ENCODE assay signal across 14 cellular contexts in the genomic region with DNA sequence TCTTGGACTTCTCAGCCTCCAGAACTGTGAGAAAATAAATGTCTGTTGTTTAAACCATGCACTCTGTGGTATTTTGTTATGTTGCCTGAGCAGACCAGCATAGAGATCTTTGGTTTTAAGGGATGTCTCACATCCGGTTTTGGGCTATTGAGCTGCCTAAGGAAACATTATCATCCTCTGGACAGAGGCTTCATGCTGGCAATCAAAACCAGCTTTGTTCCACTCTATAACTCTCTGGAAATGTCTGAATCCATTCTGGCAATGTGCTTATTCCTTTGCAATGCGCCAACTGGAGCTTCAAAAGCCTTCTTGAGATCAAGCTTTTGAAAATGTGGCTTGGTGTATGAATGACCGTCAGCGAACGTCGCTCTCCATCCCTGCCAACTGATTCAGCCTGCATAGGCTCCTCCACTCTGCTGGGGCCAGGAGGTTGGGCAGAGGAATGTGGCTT.
A peak's percentile ranks its signal among the peaks of the same experiment; 100 is the strongest.
DNase-seq lines count a peak whose midpoint lies in the region; ATAC-seq and FAIRE-seq lines count a peak whose summit lies in the region.
"Had no signal": no experiment of that assay in that cellular context is flagged by ENCODE, and none has a peak within 500 bp of the region (broad histone marks: within the 10 kb centered on the region; RNA-seq: fewer than 3 reads in every experiment).

No MANE protein-coding gene starts in this region.

- DNase-seq in HS-27A (ENCODE audit: low read depth) (peak; percentile 68), SK-MEL-5 (ENCODE audit: low read depth, low spot score) (peak; percentile 25), foreskin melanocyte (peak; percentile 96), urothelium cell line (ENCODE audit: low spot score) (no peak), ACHN (no peak), NCI-H2196 treated with DMSO at 0.1 percent for 48 hours (lab: John Stamatoyannopoulos, UW; ENCODE audit: unreplicated experiment) (no peak)
- DNase-seq: CD8-positive, alpha-beta memory T cell; H9; NCI-H1092 treated with DMSO at 0.1 percent for 48 hours; NCI-H1694; Peyer's patch; SHP77 treated with DMSO at 0.1 percent for 48 hours had no signal

- ATAC-seq in HG03135 (IDR thresholded peaks at IDR 0.05; ENCODE audit: unreplicated experiment): no peak
- ATAC-seq: K562 had no signal

- in situ Hi-C loops in SK-MEL-5 (cut with HindIII; ENCODE audit: low pct_unique_long_range_greater_than_20kb, low sequenced_read_pairs) (no loop called here), ACHN (cut with HindIII; ENCODE audit: low pct_ligation_motif_present, low pct_unique_long_range_greater_than_20kb, low sequenced_read_pairs) (no loop called here)

- FAIRE-seq in urothelium cell line (lab: Jason Lieb, UNC): peak; percentile 35
- FAIRE-seq: K562 had no signal

Comparison
In these comparisons a context has a peak if more than half of its experiments do, and no peak if none do; other contexts are left out.
1. DNase-seq: peak in HS-27A (single experiment), SK-MEL-5 (single experiment) and foreskin melanocyte (single experiment); none in urothelium cell line (single experiment), ACHN (single experiment) and NCI-H2196 treated with DMSO at 0.1 percent for 48 hours (single experiment).